In the genomic region with DNA sequence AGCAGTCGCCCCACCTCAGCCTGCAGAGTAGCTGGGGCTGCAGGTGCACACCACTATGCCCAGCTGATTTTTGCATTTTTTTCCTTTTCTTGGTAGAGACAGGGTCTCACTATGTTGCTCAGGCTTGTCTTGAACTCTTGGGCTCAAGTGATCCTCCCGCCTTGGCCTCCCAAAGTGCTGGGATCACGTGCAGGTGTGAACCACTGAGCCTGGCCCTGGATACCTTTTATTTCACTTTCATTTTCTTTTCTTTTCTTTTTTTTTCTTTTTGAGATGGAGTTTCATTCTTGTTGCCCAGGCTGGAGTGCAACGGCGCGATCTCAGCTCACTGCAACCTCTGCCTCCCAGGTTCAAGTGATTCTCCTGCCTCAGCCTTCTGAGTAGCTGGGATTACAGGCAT, we compare ENCODE assay signal across 11 cellular contexts. TPM values are rescaled to one million over a fixed set of nuclear protein-coding genes. Genes with fewer than 3 reads are reported as not detected.
"Had no signal": no experiment of that assay in that cellular context is flagged by ENCODE, and none has a peak within 500 bp of the region (broad histone marks: within the 10 kb centered on the region; RNA-seq: fewer than 3 reads in every experiment).

No MANE protein-coding gene starts in this region.

RNA-seq across cellular contexts. Expression of a gene that starts 9.4 kb away (rescaled TPM):
- total RNA-seq: colonic mucosa, dermis blood vessel endothelial cell, dermis microvascular lymphatic vessel endothelial cell, endodermal cell, endothelial cell of umbilical vein, epithelial cell of proximal tubule, esophagus mucosa, esophagus squamous epithelium, foreskin keratinocyte, frontal cortex, glomerular endothelial cell had no signal
- polyA plus RNA-seq: endothelial cell of umbilical vein, foreskin keratinocyte had no signal

RNA-seq across cellular contexts. Expression of a gene that starts 25.0 kb away (rescaled TPM):
- total RNA-seq: frontal cortex had no signal
